Comparison of ENCODE assay signal across 25 cellular contexts in genomic region chr3:192929146-192929545, GRCh38. TPM values are rescaled to one million over a fixed set of nuclear protein-coding genes. Genes with fewer than 3 reads are reported as not detected.
A peak's percentile ranks its signal among the peaks of the same experiment; 100 is the strongest.
DNase-seq lines count a peak whose midpoint lies in the region; ATAC-seq, FAIRE-seq and TF ChIP-seq lines count a peak whose summit lies in the region.
"Had no signal": no experiment of that assay in that cellular context is flagged by ENCODE, and none has a peak within 500 bp of the region (broad histone marks: within the 10 kb centered on the region; RNA-seq: fewer than 3 reads in every experiment).

No MANE protein-coding gene starts in this region.

- TF ChIP-seq CTCF in AG10803 (conservative IDR thresholded peaks at IDR 0.05; ENCODE audit: low read length) = no peak
- TF ChIP-seq CTCF in HEK293 (tag by site-specific recombination; IDR thresholded peaks at IDR 0.05) = no peak
- TF ChIP-seq CTCF in bronchial epithelial cell (IDR thresholded peaks at IDR 0.05; ENCODE audit: insufficient read depth, low read length, severe bottlenecking) = no peak
- no peak for TF ChIP-seq CTCF in keratinocyte (optimal IDR thresholded peaks at IDR 0.05 in 1 of 3, IDR thresholded peaks at IDR 0.05 in 1 of 3, conservative IDR thresholded peaks at IDR 0.05 in 1 of 3; ENCODE audit: extremely low read depth in 1 of 3, insufficient read depth in 2 of 3, low read length in 3 of 3)

- no peak for FAIRE-seq in bronchial epithelial cell (lab: Jason Lieb, UNC)
- FAIRE-seq in keratinocyte (lab: Jason Lieb, UNC) = peak; percentile 58

- no peaks in the 10 kb centered on the region for H4K20me1 ChIP-seq in keratinocyte (ENCODE audit: control insufficient read depth, extremely low read depth, insufficient read depth, low read length)

- H3K9me3 ChIP-seq in HEK293 (ENCODE audit: control insufficient read depth, insufficient read depth, low read depth, low read length) (no peaks in the 10 kb centered on the region), keratinocyte (ENCODE audit: control insufficient read depth, low read depth, low read length) (no peaks in the 10 kb centered on the region)
- H3K9me3 ChIP-seq: left lung, sigmoid colon, vagina had no signal

- DNase-seq in AG10803 (ENCODE audit: low read depth) (peak; percentile 54), bronchial epithelial cell (ENCODE audit: low read depth) (peak; percentile 77), keratinocyte (ENCODE audit: low read depth, low spot score) (peak; percentile 89), NCI-H2196 (lab: John Stamatoyannopoulos, UW; ENCODE audit: unreplicated experiment) (no peak)
- no peak for DNase-seq in activated naive CD8-positive, alpha-beta T cell treated with anti-CD3 and anti-CD28 coated beads, Interleukin-2, amount 50 U/mL, for 24 hours
- DNase-seq: activated CD4-positive, alpha-beta memory T cell treated with anti-CD3 and anti-CD28 coated beads for 36 hours; activated gamma-delta T cell; amniotic stem cell; caudate nucleus; CD4-positive, CD25-positive, alpha-beta regulatory T cell; DMS 273 treated with DMSO at 0.1 percent for 48 hours; dorsolateral prefrontal cortex; left lung; NCI-H1694; NCI-H2227 treated with DMSO at 0.1 percent for 48 hours; NCI-H82; nephron progenitor cell; PC-9; sigmoid colon; substantia nigra; WERI-Rb-1 had no signal

- no peaks in the 10 kb centered on the region for H3K27me3 ChIP-seq in bronchial epithelial cell (ENCODE audit: control insufficient read depth, insufficient read depth, low read length)
- H3K27me3 ChIP-seq in keratinocyte (ENCODE audit: control insufficient read depth, extremely low read depth, insufficient read depth, low read length) = no peaks in the 10 kb centered on the region
- H3K27me3 ChIP-seq: dorsolateral prefrontal cortex, sigmoid colon, vagina had no signal

- no peaks in the 10 kb centered on the region for H3K9me3 Mint-ChIP-seq in activated naive CD8-positive, alpha-beta T cell treated with anti-CD3 and anti-CD28 coated beads, Interleukin-2, amount 50 U/mL, for 24 hours
- H3K9me3 Mint-ChIP-seq: activated CD4-positive, alpha-beta memory T cell treated with anti-CD3 and anti-CD28 coated beads for 36 hours; CD4-positive, CD25-positive, alpha-beta regulatory T cell; nephron progenitor cell had no signal

- no peak overlapping the region; the same call in 1 of the 2 replicates for H3K27ac ChIP-seq in HEK293 (ENCODE audit: extremely low read depth, low read depth, low read length)
- H3K27ac ChIP-seq in keratinocyte (ENCODE audit: control insufficient read depth, insufficient read depth, low read length) = peak overlapping the region; percentile 33
- H3K27ac ChIP-seq: PC-9, sigmoid colon, vagina, WERI-Rb-1 had no signal

- no peak overlapping the region for H3K9ac ChIP-seq in keratinocyte (ENCODE audit: control insufficient read depth, extremely low read depth, insufficient read depth, low read length)

- peak overlapping the region; percentile 10 for H2AFZ ChIP-seq in keratinocyte (ENCODE audit: control insufficient read depth, low read length)
- H2AFZ ChIP-seq: PC-9 had no signal

- ATAC-seq in activated naive CD8-positive, alpha-beta T cell treated with anti-CD3 and anti-CD28 coated beads, Interleukin-2, amount 50 U/mL, for 24 hours = no peak
- no peak for ATAC-seq in HG03280 (IDR thresholded peaks at IDR 0.05; ENCODE audit: unreplicated experiment)
- ATAC-seq in HG03457 (IDR thresholded peaks at IDR 0.05; ENCODE audit: unreplicated experiment) = no peak

- no peaks in the 10 kb centered on the region for H3K9me1 ChIP-seq in keratinocyte (ENCODE audit: control insufficient read depth, extremely low read depth, insufficient read depth, low read length)

- H3K36me3 ChIP-seq in HEK293 (ENCODE audit: control insufficient read depth in 2 of 2, insufficient read depth in 1 of 2, low read length in 2 of 2) (no peaks in the 10 kb centered on the region), bronchial epithelial cell (ENCODE audit: control insufficient read depth, insufficient read depth, low read length) (no peaks in the 10 kb centered on the region), keratinocyte (ENCODE audit: control insufficient read depth in 2 of 2, extremely low read depth in 1 of 2, insufficient read depth in 2 of 2, low read length in 2 of 2) (no peaks in the 10 kb centered on the region)
- H3K36me3 ChIP-seq: left lung, sigmoid colon, vagina, WERI-Rb-1 had no signal

- H3K79me2 ChIP-seq in keratinocyte (ENCODE audit: control insufficient read depth, insufficient read depth, low read length) = no peaks in the 10 kb centered on the region

- CTCF ChIA-PET in HEK293 (lab: Yijun Ruan, JAX) = interaction anchor here (0.5 kb wide), 1 partner anchor 11 kb away, joined by 3 read pairs; no protein-coding TSS in a partner anchor

- no peak overlapping the region for H3K27ac Mint-ChIP-seq in activated naive CD8-positive, alpha-beta T cell treated with anti-CD3 and anti-CD28 coated beads, Interleukin-2, amount 50 U/mL, for 24 hours
- H3K27ac Mint-ChIP-seq: activated CD4-positive, alpha-beta memory T cell treated with anti-CD3 and anti-CD28 coated beads for 36 hours; CD4-positive, CD25-positive, alpha-beta regulatory T cell; nephron progenitor cell had no signal

- H3K27me3 Mint-ChIP-seq in activated naive CD8-positive, alpha-beta T cell treated with anti-CD3 and anti-CD28 coated beads, Interleukin-2, amount 50 U/mL, for 24 hours = no peaks in the 10 kb centered on the region

- no peak overlapping the region for H3K4me3 ChIP-seq in AG10803 (ENCODE audit: low read length)
- H3K4me3 ChIP-seq in HEK293 (ENCODE audit: low read depth, low read length) = no peak overlapping the region
- no peak overlapping the region for H3K4me3 ChIP-seq in bronchial epithelial cell (ENCODE audit: low read depth, low read length)
- no peak overlapping the region for H3K4me3 ChIP-seq in keratinocyte (ENCODE audit: control insufficient read depth in 2 of 3, extremely low read depth in 1 of 3, insufficient read depth in 2 of 3, low read depth in 1 of 3, low read length in 3 of 3)
- H3K4me3 ChIP-seq: dorsolateral prefrontal cortex, left lung, PC-9, sigmoid colon, vagina had no signal

- no peaks in the 10 kb centered on the region for H3K36me3 Mint-ChIP-seq in activated naive CD8-positive, alpha-beta T cell treated with anti-CD3 and anti-CD28 coated beads, Interleukin-2, amount 50 U/mL, for 24 hours (ENCODE audit: low read depth)
- H3K36me3 Mint-ChIP-seq: activated CD4-positive, alpha-beta memory T cell treated with anti-CD3 and anti-CD28 coated beads for 36 hours; CD4-positive, CD25-positive, alpha-beta regulatory T cell had no signal

- POLR2A ChIA-PET in HEK293 (lab: Yijun Ruan, JAX) = interaction anchor here (1.4 to 2.0 kb wide), 2 partner anchors 11 kb away, joined by 5 read pairs; partner anchors contain the start of gene MB21D2

- H3K4me1 ChIP-seq in HEK293 (ENCODE audit: control insufficient read depth, insufficient read depth, low read length) (peaks cover 23% of the 10 kb centered on the region), keratinocyte (ENCODE audit: control insufficient read depth, extremely low read depth, insufficient read depth, low read length) (peaks cover 25% of the 10 kb centered on the region)
- H3K4me1 ChIP-seq: sigmoid colon, vagina had no signal

- no peaks in the 10 kb centered on the region for H3K4me1 Mint-ChIP-seq in activated naive CD8-positive, alpha-beta T cell treated with anti-CD3 and anti-CD28 coated beads, Interleukin-2, amount 50 U/mL, for 24 hours
- H3K4me1 Mint-ChIP-seq: CD4-positive, CD25-positive, alpha-beta regulatory T cell had no signal

- dilution Hi-C loops in keratinocyte (cut with MboI; ENCODE audit: extremely low pct_ligation_motif_present, low sequenced_read_pairs) = no loop called here

- peak overlapping the region; percentile 35 for H3K4me2 ChIP-seq in keratinocyte (ENCODE audit: control insufficient read depth, extremely low read depth, insufficient read depth, low read depth, low read length)
- H3K4me2 ChIP-seq: PC-9 had no signal

- H3K4me3 Mint-ChIP-seq in activated naive CD8-positive, alpha-beta T cell treated with anti-CD3 and anti-CD28 coated beads, Interleukin-2, amount 50 U/mL, for 24 hours = no peak overlapping the region
- H3K4me3 Mint-ChIP-seq: activated CD4-positive, alpha-beta memory T cell treated with anti-CD3 and anti-CD28 coated beads for 36 hours; CD4-positive, CD25-positive, alpha-beta regulatory T cell; nephron progenitor cell had no signal

TF ChIP-seq in HEK293, 187 proteins besides CTCF, POLR2A, EP300 and RAD21 (continues in another document):
- TF ChIP-seq ZNF280D (tag by site-specific recombination; IDR thresholded peaks at IDR 0.05) (peak; percentile 53; the same call in 1 of the 2 replicates), BCL11B (tag by site-specific recombination; IDR thresholded peaks at IDR 0.05; ENCODE audit: low read depth) (no peak), ZSCAN30 (tag by site-specific recombination; IDR thresholded peaks at IDR 0.05) (peak; percentile 12; the same call in 1 of the 2 replicates)

RNA-seq across cellular contexts. Expression of gene MB21D2, which starts 11.5 kb away (rescaled TPM):
- 9.2 and 9.6 TPM in 2 replicates for total RNA-seq in bronchial epithelial cell
- polyA plus RNA-seq in keratinocyte = 5.5 to 9.0 TPM (median 8.8 TPM) in 3 replicates
- polyA plus RNA-seq in keratinocyte (2011; ENCODE audit: low read depth) = 0.84 TPM
- 4.5 and 5.8 TPM in 2 replicates for polyA plus RNA-seq in keratinocyte (2011; cell fraction: cytosol; rRNA removed)
- 7.0 and 7.2 TPM in 2 replicates for polyA plus RNA-seq in keratinocyte (2011; cell fraction: nucleus; rRNA removed)
- 3.7 and 7.1 TPM in 2 replicates for polyA plus RNA-seq in keratinocyte (2012; ENCODE audit: low replicate concordance)
- polyA minus RNA-seq in keratinocyte = 10.9 to 13.4 TPM (median 12.3 TPM) in 3 replicates
- polyA minus RNA-seq in keratinocyte (2011; cell fraction: cytosol; rRNA and poly(A)+ RNA removed) = 7.5 TPM
- polyA minus RNA-seq in keratinocyte (2011; cell fraction: nucleus; rRNA and poly(A)+ RNA removed) = 6.9 and 11.7 TPM in 2 replicates

Comparison
In these comparisons a context has a peak if more than half of its experiments do, and no peak if none do; other contexts are left out.
1. DNase-seq: peak in AG10803 (single experiment), bronchial epithelial cell (single experiment) and keratinocyte (single experiment); none in NCI-H2196 (single experiment) and activated naive CD8-positive, alpha-beta T cell treated with anti-CD3 and anti-CD28 coated beads, Interleukin-2, amount 50 U/mL, for 24 hours (single experiment).